ENCODE assay signal across 18 cellular contexts in genomic region chr2:187959821-187960220, GRCh38.
DNase-seq lines count a peak whose midpoint lies in the region; ATAC-seq, FAIRE-seq and TF ChIP-seq lines count a peak whose summit lies in the region.
"Had no signal": no experiment of that assay in that cellular context is flagged by ENCODE, and none has a peak within 500 bp of the region (broad histone marks: within the 10 kb centered on the region; RNA-seq: fewer than 3 reads in every experiment).

No MANE protein-coding gene starts in this region.

- H3K36me3 ChIP-seq in GM12878 (ENCODE audit: control insufficient read depth in 2 of 2, insufficient read depth in 2 of 2, low read length in 1 of 2), result no peaks in the 10 kb centered on the region
- H3K36me3 ChIP-seq in kidney epithelial cell (ENCODE audit: control insufficient read depth, insufficient read depth, low read length), result no peaks in the 10 kb centered on the region
- no peaks in the 10 kb centered on the region for H3K36me3 ChIP-seq in osteoblast (ENCODE audit: insufficient read depth, low read length)
- H3K36me3 ChIP-seq: breast epithelium had no signal

- intact Hi-C loops in GM12878 (cut with micrococcal nuclease; ENCODE audit: unreplicated experiment), result no loop called here

- no TSS peak for BruUV-seq in GM12878 (replicated peaks; lab: Mats Ljungman, UMichigan)

- no peak for TF ChIP-seq POLR2A in GM12878 (IDR thresholded peaks at IDR 0.05; ENCODE audit: low read depth, low read length)

- H3K27me3 Mint-ChIP-seq in activated CD4-positive, alpha-beta T cell treated with anti-CD3 and anti-CD28 coated beads, Interleukin-2, amount 10 ng/mL, durations not matched to agents 7 days and 5 days, result peaks cover 1% of the 10 kb centered on the region

- H3K4me2 ChIP-seq in GM12878 (ENCODE audit: control insufficient read depth, insufficient read depth), result no peak overlapping the region
- no peak overlapping the region for H3K4me2 ChIP-seq in osteoblast (ENCODE audit: insufficient read depth, low read length)

- H3K4me3 Mint-ChIP-seq in activated CD4-positive, alpha-beta T cell treated with anti-CD3 and anti-CD28 coated beads, Interleukin-2, amount 10 ng/mL, durations not matched to agents 7 days and 5 days, result no peak overlapping the region
- H3K4me3 Mint-ChIP-seq: naive thymus-derived CD8-positive, alpha-beta T cell had no signal

- H2AFZ ChIP-seq in GM12878 (ENCODE audit: control insufficient read depth, low read depth, low read length), result no peak overlapping the region
- no peak overlapping the region for H2AFZ ChIP-seq in osteoblast (ENCODE audit: low read length)

- H3K27me3 ChIP-seq in GM12878 (replicated peaks in 1 of 2; ENCODE audit: control insufficient read depth in 2 of 2, insufficient read depth in 2 of 2, low read length in 1 of 2) (no peaks in the 10 kb centered on the region), kidney epithelial cell (ENCODE audit: control insufficient read depth, insufficient read depth, low read length) (no peaks in the 10 kb centered on the region), osteoblast (ENCODE audit: insufficient read depth, low read length) (no peaks in the 10 kb centered on the region)
- H3K27me3 ChIP-seq: breast epithelium had no signal

- H3K9me3 Mint-ChIP-seq in activated CD4-positive, alpha-beta T cell treated with anti-CD3 and anti-CD28 coated beads, Interleukin-2, amount 10 ng/mL, durations not matched to agents 7 days and 5 days, result no peaks in the 10 kb centered on the region

- in situ Hi-C loops in GM12878 (cut with MboI), result no loop called here

- H4K20me1 ChIP-seq in GM12878 (ENCODE audit: control insufficient read depth, insufficient read depth) (no peaks in the 10 kb centered on the region), osteoblast (ENCODE audit: insufficient read depth, low read length) (no peaks in the 10 kb centered on the region)

- no peaks in the 10 kb centered on the region for H3K9me3 ChIP-seq in GM12878 (replicated peaks; ENCODE audit: control insufficient read depth, insufficient read depth, low read length)
- H3K9me3 ChIP-seq in osteoblast (ENCODE audit: low read depth, low read length), result no peaks in the 10 kb centered on the region
- H3K9me3 ChIP-seq: breast epithelium had no signal

- CTCF ChIA-PET in GM12878 (lab: Yijun Ruan, JAX), result no interaction called here
- CTCF ChIA-PET in activated CD4-positive, alpha-beta T cell treated with anti-CD3 and anti-CD28 coated beads, Interleukin-2, amount 10 ng/mL, durations not matched to agents 7 days and 5 days (lab: Charles Lee), result no interaction called here

- peak; percentile 57 for FAIRE-seq in GM12878 (lab: Jason Lieb, UNC)

- H3K4me1 Mint-ChIP-seq in activated CD4-positive, alpha-beta T cell treated with anti-CD3 and anti-CD28 coated beads, Interleukin-2, amount 10 ng/mL, durations not matched to agents 7 days and 5 days, result peaks cover 3% of the 10 kb centered on the region

- no peak for TF ChIP-seq RAD21 in GM12878 (IDR thresholded peaks at IDR 0.05; ENCODE audit: insufficient read depth, low read depth, low read length)

- no peak overlapping the region for H3K27ac Mint-ChIP-seq in activated CD4-positive, alpha-beta T cell treated with anti-CD3 and anti-CD28 coated beads, Interleukin-2, amount 10 ng/mL, durations not matched to agents 7 days and 5 days
- H3K27ac Mint-ChIP-seq: naive thymus-derived CD8-positive, alpha-beta T cell had no signal

- POLR2A ChIA-PET in GM12878 (lab: Charles Lee), result no interaction called here
- POLR2A ChIA-PET in activated CD4-positive, alpha-beta T cell treated with anti-CD3 and anti-CD28 coated beads, Interleukin-2, amount 10 ng/mL, durations not matched to agents 7 days and 5 days (lab: Charles Lee), result no interaction called here

- no peaks in the 10 kb centered on the region for H3K79me2 ChIP-seq in GM12878 (ENCODE audit: control insufficient read depth, insufficient read depth, low read length)
- no peaks in the 10 kb centered on the region for H3K79me2 ChIP-seq in osteoblast (ENCODE audit: insufficient read depth, low read length)

- no peak for ATAC-seq in GM12878
- ATAC-seq: left ventricle myocardium superior; naive thymus-derived CD8-positive, alpha-beta T cell; SK-N-SH treated with all-trans-retinoic acid at 6 μM for 48 hours had no signal

- H3K4me3 ChIP-seq in GM12878 (no peak overlapping the region), kidney epithelial cell (ENCODE audit: low read depth, low read length) (no peak overlapping the region), osteoblast (ENCODE audit: insufficient read depth, low read length) (no peak overlapping the region)
- H3K4me3 ChIP-seq: breast epithelium had no signal

- no peak for TF ChIP-seq EP300 in GM12878 (IDR thresholded peaks at IDR 0.05; ENCODE audit: borderline replicate concordance in 1 of 2, control insufficient read depth in 1 of 2, low read depth in 2 of 2, low read length in 2 of 2)

- no peaks in the 10 kb centered on the region for H3K36me3 Mint-ChIP-seq in activated CD4-positive, alpha-beta T cell treated with anti-CD3 and anti-CD28 coated beads, Interleukin-2, amount 10 ng/mL, durations not matched to agents 7 days and 5 days (ENCODE audit: low read depth)
- H3K36me3 Mint-ChIP-seq: naive thymus-derived CD8-positive, alpha-beta T cell had no signal

- RAD21 ChIA-PET in GM12878 (lab: Charles Lee; ENCODE audit: unreplicated experiment), result no interaction called here

- H3K4me1 ChIP-seq in GM12878 (ENCODE audit: control insufficient read depth, insufficient read depth, low read length), result no peaks in the 10 kb centered on the region
- H3K4me1 ChIP-seq in osteoblast (ENCODE audit: insufficient read depth, low read length), result no peaks in the 10 kb centered on the region
- H3K4me1 ChIP-seq: breast epithelium had no signal

- DNase-seq in Daoy (ENCODE audit: low read depth) (peak; percentile 2), M059J (ENCODE audit: low read depth) (peak; percentile 65), GM12878 (ENCODE audit: low read depth, low spot score) (no peak), kidney epithelial cell (ENCODE audit: low read depth) (peak; percentile 64), NCI-H526 (lab: John Stamatoyannopoulos, UW) (no peak), osteoblast (ENCODE audit: insufficient read length, low spot score, missing footprints) (no peak), NCI-H82 (lab: John Stamatoyannopoulos, UW) (no peak)
- no peak for DNase-seq in activated CD4-positive, alpha-beta T cell treated with anti-CD3 and anti-CD28 coated beads, Interleukin-2, amount 10 ng/mL, durations not matched to agents 7 days and 5 days
- DNase-seq: DND-41; effector memory CD4-positive, alpha-beta T cell; hippocampal formation; KG1; left ventricle myocardium superior; naive thymus-derived CD8-positive, alpha-beta T cell; NCI-H2081 treated with DMSO at 0.1 percent for 48 hours; NK-92 treated with Interleukin-12 subunit alpha and Interleukin-12 subunit beta, amount 100 ng/mL, for 24 hours had no signal

- SMC1A ChIA-PET in GM12878 (lab: Charles Lee; ENCODE audit: uncharacterized antibody, unreplicated experiment), result no interaction called here

- TF ChIP-seq CTCF in GM12878 (IDR thresholded peaks at IDR 0.05 in 2 of 3, conservative IDR thresholded peaks at IDR 0.05 in 1 of 3; ENCODE audit: control insufficient read depth in 2 of 3, extremely low read depth in 1 of 3, insufficient read depth in 1 of 3, low read depth in 3 of 3, low read length in 3 of 3), result no peak
- no peak for TF ChIP-seq CTCF in kidney epithelial cell (IDR thresholded peaks at IDR 0.05; ENCODE audit: insufficient read depth, low read length, poor library complexity, severe bottlenecking)
- TF ChIP-seq CTCF in osteoblast (IDR thresholded peaks at IDR 0.05; ENCODE audit: extremely low read depth, low read depth, low read length), result no peak

- no peak overlapping the region for H3K9ac ChIP-seq in GM12878 (ENCODE audit: control insufficient read depth, insufficient read depth, low read length)

- H3K27ac ChIP-seq in GM12878 (ENCODE audit: control insufficient read depth, insufficient read depth), result no peak overlapping the region
- H3K27ac ChIP-seq in osteoblast (ENCODE audit: low read depth, low read length), result no peak overlapping the region
- H3K27ac ChIP-seq: breast epithelium had no signal

TF ChIP-seq in GM12878, 131 proteins besides CTCF, POLR2A, EP300 and RAD21 (continues in another document):
- no peak for TF ChIP-seq IKZF2 (IDR thresholded peaks at IDR 0.05)
- no peak for TF ChIP-seq ZNF384 (IDR thresholded peaks at IDR 0.05; ENCODE audit: borderline replicate concordance, low read depth, low read length)
- no peak for TF ChIP-seq USF1 (IDR thresholded peaks at IDR 0.05; ENCODE audit: borderline replicate concordance, extremely low read length, insufficient read depth, low read depth, low read length)
- no peak for TF ChIP-seq IKZF1 (conservative IDR thresholded peaks at IDR 0.05)
- TF ChIP-seq MXI1 (IDR thresholded peaks at IDR 0.05; ENCODE audit: low read depth, low read length), result no peak
- TF ChIP-seq HCFC1 (IDR thresholded peaks at IDR 0.05; ENCODE audit: low read length), result no peak
- no peak for TF ChIP-seq KAT2A (conservative IDR thresholded peaks at IDR 0.05; ENCODE audit: control insufficient read depth, low read depth, low read length)
- no peak for TF ChIP-seq CBX3 (IDR thresholded peaks at IDR 0.05; ENCODE audit: borderline replicate concordance, low read depth)
- TF ChIP-seq MLLT1 (IDR thresholded peaks at IDR 0.05), result no peak
- TF ChIP-seq TARDBP (IDR thresholded peaks at IDR 0.05; ENCODE audit: borderline replicate concordance), result no peak
- TF ChIP-seq NR2C2 (IDR thresholded peaks at IDR 0.05; ENCODE audit: borderline replicate concordance, control insufficient read depth, insufficient read length, low read depth), result no peak

Comparison
In these comparisons a context has a peak if more than half of its experiments do, and no peak if none do; other contexts are left out.
1. DNase-seq: peak in Daoy (single experiment), M059J (single experiment) and kidney epithelial cell (single experiment); none in GM12878 (single experiment), activated CD4-positive, alpha-beta T cell treated with anti-CD3 and anti-CD28 coated beads, Interleukin-2, amount 10 ng/mL, durations not matched to agents 7 days and 5 days (single experiment), NCI-H526 (0 of 2), osteoblast (single experiment) and NCI-H82 (single experiment).